In the genomic region with DNA sequence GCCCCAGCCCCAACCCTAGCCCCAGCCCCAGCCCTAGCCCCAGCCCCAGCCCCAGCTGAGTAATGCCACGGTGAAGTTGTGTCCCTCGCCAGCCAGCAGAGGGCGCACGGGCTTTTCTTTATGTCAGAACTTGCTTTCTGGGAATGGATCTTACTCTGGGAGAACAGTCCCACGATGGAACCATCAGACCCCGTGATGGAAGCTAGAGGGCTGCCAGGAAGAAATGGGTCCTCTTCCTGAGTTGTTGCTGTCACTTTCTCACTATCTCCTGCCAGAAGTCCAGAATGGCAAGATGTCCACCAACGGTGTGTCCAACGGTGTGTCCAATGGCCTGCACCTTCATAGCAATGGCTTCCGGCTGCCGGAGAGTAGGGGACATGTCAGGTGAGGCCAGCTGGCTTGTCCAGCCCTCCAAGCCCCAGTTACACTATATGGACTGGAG, we compare ENCODE assay signal across 8 cellular contexts. TPM values are rescaled to one million over a fixed set of nuclear protein-coding genes. Genes with fewer than 3 reads are reported as not detected.
DNase-seq lines count a peak whose midpoint lies in the region; ATAC-seq and TF ChIP-seq lines count a peak whose summit lies in the region.

No MANE protein-coding gene starts in this region.

- DNase-seq in ELF-1 (ENCODE audit: low read depth, low spot score) (peak; percentile 67), NB4 (ENCODE audit: low read depth) (peak; percentile 56), mammary epithelial cell (no peak), kidney epithelial cell (ENCODE audit: low read depth) (peak; percentile 9)
- DNase-seq in stimulated activated CD4-positive, alpha-beta T cell treated with anti-CD3 and anti-CD28 coated beads, Interleukin-1b, Interleukin-23, amount 100 ng/mL, for 1 hour (ENCODE audit: low read depth in 2 of 2), result peak; percentile 17 to 61

- in situ Hi-C loops in mammary epithelial cell (cut with MboI; ENCODE audit: low sequenced_read_pairs in 2 of 2), result no loop called here

- H3K79me2 ChIP-seq in mammary epithelial cell (ENCODE audit: insufficient read depth, low read length), result no peaks in the 10 kb centered on the region

- H3K36me3 ChIP-seq in mammary epithelial cell (ENCODE audit: insufficient read depth, low read length) (peaks cover 5% of the 10 kb centered on the region), kidney epithelial cell (ENCODE audit: control insufficient read depth, insufficient read depth, low read length) (no peaks in the 10 kb centered on the region)

- no peaks in the 10 kb centered on the region for H3K9me3 ChIP-seq in mammary epithelial cell (replicated peaks; ENCODE audit: insufficient read depth, low read length)

- dilution Hi-C loops in mammary epithelial cell (cut with HindIII; ENCODE audit: low sequenced_read_pairs), result loop anchor here (25.0 kb wide), 1 partner anchor 259 kb away; no protein-coding TSS in a partner anchor

- H3K27me3 ChIP-seq in mammary epithelial cell (ENCODE audit: insufficient read depth, low read length) (no peaks in the 10 kb centered on the region), kidney epithelial cell (ENCODE audit: control insufficient read depth, insufficient read depth, low read length) (no peaks in the 10 kb centered on the region)

- no peak for TF ChIP-seq POLR2A in NB4 (IDR thresholded peaks at IDR 0.05; ENCODE audit: extremely low read depth, insufficient read length)

- peak overlapping the region; percentile 47 for H2AFZ ChIP-seq in mammary epithelial cell (ENCODE audit: low read depth, low read length)

- no peaks in the 10 kb centered on the region for H4K20me1 ChIP-seq in mammary epithelial cell (ENCODE audit: insufficient read depth, low read length)

- CTCF ChIA-PET in mammary epithelial cell (lab: Charles Lee; ENCODE audit: low non-redundant PET), result interaction anchor here (0.5 to 0.8 kb wide), 7 partner anchors 61 to 277 kb away, joined by 3 to 11 read pairs (median 4); no protein-coding TSS in a partner anchor

- intact Hi-C loops in mammary epithelial cell (cut with micrococcal nuclease), result no loop called here

- WGBS in mammary epithelial cell (ENCODE audit: low coverage, missing lambda C conversion rate), result 39% methylated on average over 9 of the region's 10 CpGs

- peak; percentile 52 to 61 for ATAC-seq in activated CD4-positive, CD25-positive, alpha-beta regulatory T cell treated with anti-CD3 and anti-CD28 coated beads, Interleukin-2, amount 50 U/mL, for 24 hours
- no peak for ATAC-seq in GM19395 (IDR thresholded peaks at IDR 0.05; ENCODE audit: unreplicated experiment)
- ATAC-seq in GM19023 (IDR thresholded peaks at IDR 0.05; ENCODE audit: unreplicated experiment), result no peak

- H3K4me2 ChIP-seq in mammary epithelial cell (ENCODE audit: insufficient read depth, low read depth, low read length), result no peak overlapping the region

- H3K9ac ChIP-seq in mammary epithelial cell (ENCODE audit: insufficient read depth, low read length), result no peak overlapping the region

- H3K4me1 ChIP-seq in mammary epithelial cell (ENCODE audit: insufficient read depth, low read length), result peaks cover 35% of the 10 kb centered on the region

- no TSS peak for BruUV-seq in mammary epithelial cell (replicated peaks; lab: Mats Ljungman, UMichigan)

- TF ChIP-seq CTCF in NB4 (IDR thresholded peaks at IDR 0.05; ENCODE audit: low read depth, low read length) (peak; percentile 65), mammary epithelial cell (conservative IDR thresholded peaks at IDR 0.05 in 1 of 2, IDR thresholded peaks at IDR 0.05 in 1 of 2; ENCODE audit: extremely low read depth in 1 of 2, insufficient read depth in 1 of 2, low read depth in 1 of 2, low read length in 2 of 2) (peak; percentile 56 to 73), kidney epithelial cell (IDR thresholded peaks at IDR 0.05; ENCODE audit: insufficient read depth, low read length, poor library complexity, severe bottlenecking) (peak; percentile 82)

- no peak overlapping the region for H3K4me3 ChIP-seq in NB4 (ENCODE audit: low read depth, low read length)
- H3K4me3 ChIP-seq in mammary epithelial cell (replicated peaks in 1 of 3; ENCODE audit: insufficient read depth in 1 of 3, low read depth in 2 of 3, low read length in 3 of 3), result no peak overlapping the region
- no peak overlapping the region for H3K4me3 ChIP-seq in kidney epithelial cell (ENCODE audit: low read depth, low read length)

- H3K27ac ChIP-seq in mammary epithelial cell (ENCODE audit: insufficient read depth, low read depth, low read length), result no peak overlapping the region

RNA-seq across cellular contexts. Expression of gene TMEM222, which starts 25.2 kb away (rescaled TPM):
- total RNA-seq in mammary epithelial cell (10 to 100 TPM; 23.0 to 39.9 TPM), kidney epithelial cell (27.5 and 43.6 TPM in 2 replicates)
- 50.2 TPM for polyA plus RNA-seq in mammary epithelial cell
- polyA minus RNA-seq in mammary epithelial cell, result 32.0 TPM

RNA-seq across cellular contexts. Expression of gene SYTL1, which starts 45.0 kb away (rescaled TPM):
- 10 to 100 TPM; 63.3 to 91.8 TPM for total RNA-seq in mammary epithelial cell
- polyA plus RNA-seq in mammary epithelial cell, result 33.0 TPM
- 14.8 TPM for polyA minus RNA-seq in mammary epithelial cell
- 40.3 and 47.2 TPM in 2 replicates for total RNA-seq in kidney epithelial cell

Comparison
In these comparisons a context has a peak if more than half of its experiments do, and no peak if none do; other contexts are left out.
1. ATAC-seq: peak in activated CD4-positive, CD25-positive, alpha-beta regulatory T cell treated with anti-CD3 and anti-CD28 coated beads, Interleukin-2, amount 50 U/mL, for 24 hours (2 of 2); none in GM19395 (single experiment) and GM19023 (single experiment).
2. Peak in every context shown above with its lines, with median percentiles within 50 percentile points of each other: CTCF ChIP-seq.